ENCODE assay signal across 1 cellular context in genomic region chr11:67616431-67617242, GRCh38.
A peak's percentile ranks its signal among the peaks of the same experiment; 100 is the strongest.
TF ChIP-seq lines count a peak whose summit lies in the region.

No MANE protein-coding gene starts in this region.

TF ChIP-seq in K562, 482 proteins besides CTCF, POLR2A, EP300 and RAD21:
- TF ChIP-seq ELF2 (CRISPR knock-in tag; IDR thresholded peaks at IDR 0.05) (no peak), FOXK1 (CRISPR knock-in tag; IDR thresholded peaks at IDR 0.05; ENCODE audit: borderline replicate concordance) (no peak), ZNF174 (CRISPR knock-in tag; IDR thresholded peaks at IDR 0.05) (no peak), NR2C1 (IDR thresholded peaks at IDR 0.05) (peak; percentile 60), NR2C1 (tag; IDR thresholded peaks at IDR 0.05) (peak; percentile 41; the same call in 1 of the 2 replicates), XRCC5 (IDR thresholded peaks at IDR 0.05; ENCODE audit: low read depth, low read length) (no peak)
